Comparison of ENCODE assay signal across 21 cellular contexts in the genomic region with DNA sequence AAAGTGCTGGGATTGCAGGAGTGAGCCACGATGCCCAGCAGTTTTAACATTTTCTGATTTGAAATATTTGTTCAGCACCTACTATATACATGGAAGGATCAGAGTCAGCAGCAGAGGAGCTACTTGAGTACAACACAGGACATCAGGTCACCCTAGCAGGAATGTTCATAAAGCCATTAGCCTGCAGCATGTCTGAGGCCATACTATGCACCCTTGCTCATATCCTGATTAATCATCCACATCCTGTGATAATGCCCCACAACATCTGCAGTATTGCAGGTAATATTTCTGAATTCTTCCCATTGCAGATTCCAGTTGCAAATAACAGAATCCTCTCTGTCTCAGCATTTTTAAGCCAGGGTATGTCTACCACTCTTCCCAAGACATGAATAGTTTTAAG.
A peak's percentile ranks its signal among the peaks of the same experiment; 100 is the strongest.
DNase-seq lines count a peak whose midpoint lies in the region; ATAC-seq, FAIRE-seq and TF ChIP-seq lines count a peak whose summit lies in the region.
"Had no signal": no experiment of that assay in that cellular context is flagged by ENCODE, and none has a peak within 500 bp of the region (broad histone marks: within the 10 kb centered on the region; RNA-seq: fewer than 3 reads in every experiment).

No MANE protein-coding gene starts in this region.

- H2AFZ ChIP-seq in astrocyte (ENCODE audit: low read depth, low read length): no peak overlapping the region
- H2AFZ ChIP-seq: GM23338 had no signal

- peaks cover 4% of the 10 kb centered on the region for H3K27me3 Mint-ChIP-seq in astrocyte (ENCODE audit: low read depth, unreplicated experiment)

- FAIRE-seq in HTR-8/SVneo (lab: Jason Lieb, UNC): peak; percentile 74
- FAIRE-seq in astrocyte (lab: Jason Lieb, UNC): peak; percentile 26
- FAIRE-seq: GM12878 had no signal

- H3K36me3 Mint-ChIP-seq in astrocyte (ENCODE audit: low read depth, unreplicated experiment): no peaks in the 10 kb centered on the region

- ATAC-seq in HG02763 (IDR thresholded peaks at IDR 0.05; ENCODE audit: unreplicated experiment) (no peak), GM19324 (IDR thresholded peaks at IDR 0.05; ENCODE audit: low FRiP score, unreplicated experiment) (no peak), Right ventricle myocardium inferior (no peak), left ventricle myocardium superior (no peak)
- ATAC-seq: activated T-cell treated with anti-CD3 and anti-CD28 coated beads, Interleukin-2, amount 50 U/mL, for 72 hours; GM12878; GM23338; left cardiac atrium; naive thymus-derived CD8-positive, alpha-beta T cell had no signal

- H3K27me3 ChIP-seq in astrocyte (ENCODE audit: insufficient read depth, low read length): no peaks in the 10 kb centered on the region

- DNase-seq in EL (peak; percentile 79), HTR-8/SVneo (ENCODE audit: insufficient read length, low spot score) (no peak), astrocyte (ENCODE audit: low read depth) (peak; percentile 29), lung microvascular endothelial cell (ENCODE audit: low read depth in 2 of 2) (peak; percentile 11 to 78), Right ventricle myocardium inferior (ENCODE audit: missing footprints) (no peak), left ventricle myocardium superior (no peak)
- DNase-seq: activated naive CD4-positive, alpha-beta T cell treated with anti-CD3 and anti-CD28 coated beads, Interleukin-2, amount 50 U/mL, for 16 hours; activated T-cell treated with anti-CD3 and anti-CD28 coated beads, Interleukin-2, amount 50 U/mL, for 72 hours; anterior cingulate cortex; CD4-positive, alpha-beta T cell; DMS153; left cardiac atrium; naive thymus-derived CD8-positive, alpha-beta T cell; NCI-H187; stimulated activated naive CD4-positive, alpha-beta T cell had no signal

- H3K9me3 ChIP-seq in astrocyte (ENCODE audit: insufficient read depth, low read depth, low read length): no peaks in the 10 kb centered on the region
- H3K9me3 ChIP-seq: thoracic aorta had no signal

- H3K9ac ChIP-seq in astrocyte (ENCODE audit: low read length): no peak overlapping the region

- intact Hi-C loops in Right ventricle myocardium inferior (cut with DNase I) (no loop called here), left ventricle myocardium superior (cut with micrococcal nuclease) (no loop called here)

- H3K27ac ChIP-seq in astrocyte (ENCODE audit: low read depth, low read length): no peak overlapping the region
- H3K27ac ChIP-seq: thoracic aorta had no signal

- TF ChIP-seq CTCF in astrocyte (IDR thresholded peaks at IDR 0.05; ENCODE audit: insufficient read depth, low read depth, low read length): no peak

- no peaks in the 10 kb centered on the region for H3K36me3 ChIP-seq in astrocyte (ENCODE audit: insufficient read depth, low read length)
- H3K36me3 ChIP-seq: thoracic aorta had no signal

- H3K4me3 Mint-ChIP-seq in astrocyte (ENCODE audit: unreplicated experiment): no peak overlapping the region
- H3K4me3 Mint-ChIP-seq: activated T-cell treated with anti-CD3 and anti-CD28 coated beads, Interleukin-2, amount 50 U/mL, for 72 hours; CD4-positive, alpha-beta T cell; GM23338; naive thymus-derived CD8-positive, alpha-beta T cell had no signal

- no peak overlapping the region for H3K27ac Mint-ChIP-seq in astrocyte (ENCODE audit: unreplicated experiment)
- H3K27ac Mint-ChIP-seq: activated T-cell treated with anti-CD3 and anti-CD28 coated beads, Interleukin-2, amount 50 U/mL, for 72 hours; CD4-positive, alpha-beta T cell; GM23338; IgD-negative memory B cell; naive thymus-derived CD8-positive, alpha-beta T cell had no signal

- H4K20me1 ChIP-seq in astrocyte (ENCODE audit: insufficient read depth, low read length): no peaks in the 10 kb centered on the region

- H3K4me1 ChIP-seq in astrocyte (ENCODE audit: insufficient read depth, low read length): peaks cover 34% of the 10 kb centered on the region

- peak overlapping the region; percentile 41 for H3K4me2 ChIP-seq in astrocyte (ENCODE audit: low read length)
- H3K4me2 ChIP-seq: GM23338 had no signal

- no peak overlapping the region for H3K4me3 ChIP-seq in astrocyte (ENCODE audit: insufficient read depth, low read depth, low read length)
- H3K4me3 ChIP-seq: GM12878, GM23338, thoracic aorta had no signal

- H3K4me1 Mint-ChIP-seq in astrocyte (ENCODE audit: low read depth, unreplicated experiment): peaks cover 9% of the 10 kb centered on the region
- H3K4me1 Mint-ChIP-seq: IgD-negative memory B cell; naive thymus-derived CD8-positive, alpha-beta T cell had no signal

- no peaks in the 10 kb centered on the region for H3K9me3 Mint-ChIP-seq in astrocyte (ENCODE audit: unreplicated experiment)
- H3K9me3 Mint-ChIP-seq: GM23338 had no signal

- no peaks in the 10 kb centered on the region for H3K79me2 ChIP-seq in astrocyte (ENCODE audit: insufficient read depth, low read length)

Comparison
In these comparisons a context has a peak if more than half of its experiments do, and no peak if none do; other contexts are left out.
1. DNase-seq: peak in EL (single experiment), astrocyte (single experiment) and lung microvascular endothelial cell (2 of 2); none in HTR-8/SVneo (single experiment), Right ventricle myocardium inferior (single experiment) and left ventricle myocardium superior (single experiment).